27 cellular contexts compared by ENCODE assay signal in the genomic region with DNA sequence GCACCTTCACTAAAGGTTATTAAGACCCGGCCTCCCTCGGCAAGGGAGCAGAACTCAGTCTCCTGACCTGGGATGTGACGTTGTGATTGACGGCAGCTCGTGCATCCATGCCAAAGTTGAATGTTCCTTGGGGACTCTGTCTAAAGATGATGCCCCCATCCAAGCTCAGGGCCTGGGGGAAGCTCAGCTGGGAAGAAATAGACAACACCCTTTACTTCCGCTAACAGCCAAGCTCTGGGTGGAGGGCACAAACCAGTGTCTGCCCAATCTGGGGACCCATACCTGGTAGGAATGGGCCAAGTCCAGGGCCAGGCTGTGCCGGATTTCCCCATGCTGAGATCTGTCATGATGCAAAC.
"Had no signal": no experiment of that assay in that cellular context is flagged by ENCODE, and none has a peak within 500 bp of the region (broad histone marks: within the 10 kb centered on the region; RNA-seq: fewer than 3 reads in every experiment).

No MANE protein-coding gene starts in this region.

- H3K27me3 ChIP-seq: colonic mucosa, gastrocnemius medialis, left lung had no signal

- DNase-seq: colonic mucosa; cortex of kidney; effector CD8-positive, alpha-beta T cell; effector memory CD8-positive, alpha-beta T cell; endodermal cell; erythroblast; esophagus squamous epithelium; foreskin fibroblast; foreskin melanocyte; gastrocnemius medialis; glutamatergic neuron; head of caudate nucleus; heart right ventricle; hippocampal formation; left cardiac atrium; left ventricle myocardium superior; lower lobe of right lung; mesenchymal stem cell; mucosa of descending colon had no signal

- H3K9me3 ChIP-seq: colonic mucosa had no signal

- H3K4me1 ChIP-seq: colonic mucosa, esophagus squamous epithelium, gastrocnemius medialis, heart right ventricle, left lung, lower lobe of right lung had no signal

- H3K9me3 Mint-ChIP-seq: effector memory CD8-positive, alpha-beta T cell had no signal

- H3K4me3 ChIP-seq: colonic mucosa, esophagus squamous epithelium, gastrocnemius medialis, heart right ventricle, left lung, lower lobe of right lung, mucosa of descending colon had no signal

- ATAC-seq: effector memory CD8-positive, alpha-beta T cell; esophagus mucosa; gastrocnemius medialis; heart right ventricle; left cardiac atrium; left lung; left ventricle myocardium superior; lower lobe of right lung; mucosa of descending colon had no signal

- FAIRE-seq: endometrium, islet of Langerhans, keratinocyte had no signal

- H3K27ac Mint-ChIP-seq: dendritic cell treated with granulocyte-macrophage colony-stimulating factor and Interleukin-4, amounts not matched to agents 40 ng/mL and 50 ng/mL, for 4 days; effector memory CD8-positive, alpha-beta T cell; endodermal cell; mesothelial cell of epicardium had no signal

- H3K4me3 Mint-ChIP-seq: dendritic cell treated with granulocyte-macrophage colony-stimulating factor and Interleukin-4, amounts not matched to agents 40 ng/mL and 50 ng/mL, for 4 days; effector memory CD8-positive, alpha-beta T cell; endodermal cell; mesothelial cell of epicardium had no signal

- H3K27ac ChIP-seq: colonic mucosa, epithelial cell of prostate, esophagus squamous epithelium, gastrocnemius medialis, heart right ventricle, left lung, lower lobe of right lung had no signal

- H3K36me3 ChIP-seq: colonic mucosa, esophagus squamous epithelium, gastrocnemius medialis, heart right ventricle, left lung, lower lobe of right lung had no signal

- H3K4me1 Mint-ChIP-seq: endodermal cell, mesothelial cell of epicardium had no signal

- H3K36me3 Mint-ChIP-seq: mesothelial cell of epicardium had no signal
